ENCODE assay signal across 8 cellular contexts in genomic region chr6:52993461-52993860, GRCh38. TPM values are rescaled to one million over a fixed set of nuclear protein-coding genes. Genes with fewer than 3 reads are reported as not detected.
A peak's percentile ranks its signal among the peaks of the same experiment; 100 is the strongest.
DNase-seq lines count a peak whose midpoint lies in the region; ATAC-seq, FAIRE-seq and TF ChIP-seq lines count a peak whose summit lies in the region.

No MANE protein-coding gene starts in this region.

- H3K4me1 ChIP-seq in A549, result peaks cover 16% of the 10 kb centered on the region
- peaks cover 10% of the 10 kb centered on the region for H3K4me1 ChIP-seq in HUES48 (ENCODE audit: control insufficient read depth, insufficient read depth, low read length)
- peaks cover 8% of the 10 kb centered on the region for H3K4me1 ChIP-seq in colonic mucosa
- no peaks in the 10 kb centered on the region for H3K4me1 ChIP-seq in muscle layer of duodenum (ENCODE audit: control insufficient read depth in 1 of 2, insufficient read depth in 2 of 2, low read length in 2 of 2)

- FAIRE-seq in A549 (lab: Jason Lieb, UNC), result no peak

- POLR2A ChIA-PET in A549 (lab: Yijun Ruan, JAX), result interaction anchor here (0.6 to 1.2 kb wide), 3 partner anchors 50 to 586 kb away, joined by 3 to 4 read pairs (median 4); partner anchors contain the start of gene FBXO9

- H3K4me3 ChIP-seq in A549 (peak overlapping the region; percentile 71; the same call in 1 of the 3 replicates), HUES48 (ENCODE audit: low read depth, low read length) (peak overlapping the region; percentile 82), colonic mucosa (peak overlapping the region; percentile 82), muscle layer of duodenum (ENCODE audit: low read depth in 1 of 2, low read length in 2 of 2) (peak overlapping the region; percentile 92 to 96)

- CTCF ChIA-PET in A549 (lab: Yijun Ruan, JAX), result no interaction called here

- H3K36me3 ChIP-seq in HUES48 (ENCODE audit: control insufficient read depth, insufficient read depth, low read length) (no peaks in the 10 kb centered on the region; the same call in 1 of the 2 replicates), colonic mucosa (no peaks in the 10 kb centered on the region), muscle layer of duodenum (ENCODE audit: control insufficient read depth in 1 of 2, insufficient read depth in 2 of 2, low read length in 2 of 2) (peaks cover 0 to 17% of the 10 kb centered on the region in 2 donors)

- peak overlapping the region; percentile 87 for H3K4me2 ChIP-seq in A549

- no peak overlapping the region; the same call in 1 of the 2 replicates for H3K9ac ChIP-seq in HUES48 (ENCODE audit: low read depth, low read length)
- no peak overlapping the region for H3K9ac ChIP-seq in colonic mucosa (ENCODE audit: low read depth in 2 of 2, low read length in 2 of 2)

- intact Hi-C loops in colonic mucosa (cut with DNase I), result no loop called here

- TF ChIP-seq EP300 in A549 (IDR thresholded peaks at IDR 0.05), result no peak

- TF ChIP-seq RAD21 in A549 (conservative IDR thresholded peaks at IDR 0.05 in 1 of 2, IDR thresholded peaks at IDR 0.05 in 1 of 2), result no peak

- TF ChIP-seq CTCF in A549 (IDR thresholded peaks at IDR 0.05) (no peak), colonic mucosa (IDR thresholded peaks at IDR 0.05) (no peak)

- H3K27me3 ChIP-seq in HUES48 (ENCODE audit: control insufficient read depth, insufficient read depth, low read length) (no peaks in the 10 kb centered on the region), colonic mucosa (no peaks in the 10 kb centered on the region), muscle layer of duodenum (ENCODE audit: low read depth, low read length) (no peaks in the 10 kb centered on the region)

- H3K27ac ChIP-seq in A549 (peak overlapping the region; percentile 95 to 97; a peak in 5 of 6 replicates), HUES48 (ENCODE audit: low read depth, low read length) (no peak overlapping the region), colonic mucosa (peak overlapping the region; percentile 91), muscle layer of duodenum (ENCODE audit: low read length) (peak overlapping the region; percentile 94)

- DNase-seq in A549 (ENCODE audit: low read depth in 1 of 2, low spot score in 1 of 2) (no peak), colonic mucosa (no peak), SW480 (ENCODE audit: low spot score) (no peak), HT-29 (ENCODE audit: low spot score) (no peak)
- no peak for DNase-seq in activated CD8-positive, alpha-beta memory T cell treated with anti-CD3 and anti-CD28 coated beads, Interleukin-2, amount 50 U/mL, for 4 hours

- ATAC-seq in A549 (no peak), GM18867 (IDR thresholded peaks at IDR 0.05; ENCODE audit: unreplicated experiment) (no peak)

- 59% methylated on average over 2 of the region's 2 CpGs for WGBS in A549 (ENCODE audit: missing lambda C conversion rate)

- no peaks in the 10 kb centered on the region for H3K9me3 ChIP-seq in A549
- H3K9me3 ChIP-seq in HUES48 (ENCODE audit: control insufficient read depth, insufficient read depth, low read length), result no peaks in the 10 kb centered on the region
- no peaks in the 10 kb centered on the region for H3K9me3 ChIP-seq in colonic mucosa
- no peaks in the 10 kb centered on the region for H3K9me3 ChIP-seq in muscle layer of duodenum (ENCODE audit: control insufficient read depth in 1 of 2, low read length in 2 of 2)

- TF ChIP-seq POLR2A in A549 (IDR thresholded peaks at IDR 0.05; ENCODE audit: low read length), result no peak

TF ChIP-seq in A549, 52 proteins besides CTCF, POLR2A, EP300 and RAD21:
- no peak for TF ChIP-seq EHF (CRISPR knock-in tag; IDR thresholded peaks at IDR 0.05)
- TF ChIP-seq, protein P1, sequence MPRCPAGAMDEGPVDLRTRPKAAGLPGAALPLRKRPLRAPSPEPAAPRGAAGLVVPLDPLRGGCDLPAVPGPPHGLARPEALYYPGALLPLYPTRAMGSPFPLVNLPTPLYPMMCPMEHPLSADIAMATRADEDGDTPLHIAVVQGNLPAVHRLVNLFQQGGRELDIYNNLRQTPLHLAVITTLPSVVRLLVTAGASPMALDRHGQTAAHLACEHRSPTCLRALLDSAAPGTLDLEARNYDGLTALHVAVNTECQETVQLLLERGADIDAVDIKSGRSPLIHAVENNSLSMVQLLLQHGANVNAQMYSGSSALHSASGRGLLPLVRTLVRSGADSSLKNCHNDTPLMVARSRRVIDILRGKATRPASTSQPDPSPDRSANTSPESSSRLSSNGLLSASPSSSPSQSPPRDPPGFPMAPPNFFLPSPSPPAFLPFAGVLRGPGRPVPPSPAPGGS (IDR thresholded peaks at IDR 0.05), result no peak
- TF ChIP-seq BHLHE40 (IDR thresholded peaks at IDR 0.05; ENCODE audit: low read depth, low read length), result no peak
- no peak for TF ChIP-seq RFX5 (IDR thresholded peaks at IDR 0.05)
- TF ChIP-seq, protein P2, sequence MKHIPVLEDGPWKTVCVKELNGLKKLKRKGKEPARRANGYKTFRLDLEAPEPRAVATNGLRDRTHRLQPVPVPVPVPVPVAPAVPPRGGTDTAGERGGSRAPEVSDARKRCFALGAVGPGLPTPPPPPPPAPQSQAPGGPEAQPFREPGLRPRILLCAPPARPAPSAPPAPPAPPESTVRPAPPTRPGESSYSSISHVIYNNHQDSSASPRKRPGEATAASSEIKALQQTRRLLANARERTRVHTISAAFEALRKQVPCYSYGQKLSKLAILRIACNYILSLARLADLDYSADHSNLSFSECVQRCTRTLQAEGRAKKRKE (CRISPR knock-in tag; IDR thresholded peaks at IDR 0.05; ENCODE audit: low read depth), result no peak
- no peak for TF ChIP-seq FOSL2 (IDR thresholded peaks at IDR 0.05)
- no peak for TF ChIP-seq FOSL2 (CRISPR knock-in tag; IDR thresholded peaks at IDR 0.05)
- no peak for TF ChIP-seq CEBPB (IDR thresholded peaks at IDR 0.05)
- no peak for TF ChIP-seq CHD2 (IDR thresholded peaks at IDR 0.05; ENCODE audit: low read length, partially characterized antibody)
- TF ChIP-seq NR3C1 (IDR thresholded peaks at IDR 0.05), result no peak
- TF ChIP-seq ZC3H11A (IDR thresholded peaks at IDR 0.05), result no peak
- TF ChIP-seq ESRRA (IDR thresholded peaks at IDR 0.05; ENCODE audit: borderline replicate concordance, low read length), result no peak
- TF ChIP-seq FOSB (CRISPR knock-in tag; IDR thresholded peaks at IDR 0.05), result no peak
- TF ChIP-seq ZFP36 (IDR thresholded peaks at IDR 0.05; ENCODE audit: borderline replicate concordance, partially characterized antibody), result no peak
- TF ChIP-seq EHMT2 (IDR thresholded peaks at IDR 0.05; ENCODE audit: low read depth), result no peak
- no peak for TF ChIP-seq FOXS1 (CRISPR knock-in tag; IDR thresholded peaks at IDR 0.05)
- TF ChIP-seq KDM1A (IDR thresholded peaks at IDR 0.05; ENCODE audit: low read depth), result no peak
- TF ChIP-seq RCOR1 (IDR thresholded peaks at IDR 0.05; ENCODE audit: low read depth, low read length), result no peak
- TF ChIP-seq MYC (IDR thresholded peaks at IDR 0.05; ENCODE audit: borderline replicate concordance, low read length), result no peak

RNA-seq across cellular contexts. Expression of gene GSTA4, which starts 1.6 kb away (rescaled TPM):
- polyA plus RNA-seq in A549 (2011; rRNA removed) (29.2 and 30.6 TPM in 2 replicates), A549 (2017; fragmentation: RNase III; extraction: RNeasy Plus Mini Kit Qiagen cat#74134 plus additional on column Dnase treatment) (12.6 to 13.3 TPM (median 12.8 TPM) in 3 replicates)
- 8.6 and 9.5 TPM in 2 replicates for polyA plus RNA-seq in A549 (2012; cell fraction: cytosol; rRNA removed)
- 3.6 and 5.7 TPM in 2 replicates for polyA plus RNA-seq in A549 (2012; cell fraction: nucleus; rRNA removed)
- 2.6 and 4.8 TPM in 2 replicates for polyA minus RNA-seq in A549 (2011; rRNA and poly(A)+ RNA removed)
- 10 to 100 TPM; 13.5 to 17.0 TPM for total RNA-seq in colonic mucosa
- total RNA-seq in HT-29 (2014; rRNA removed; shearing (Covaris generic)), result 4.1 and 5.4 TPM in 2 replicates
